8 cellular contexts compared by ENCODE assay signal in the genomic region with DNA sequence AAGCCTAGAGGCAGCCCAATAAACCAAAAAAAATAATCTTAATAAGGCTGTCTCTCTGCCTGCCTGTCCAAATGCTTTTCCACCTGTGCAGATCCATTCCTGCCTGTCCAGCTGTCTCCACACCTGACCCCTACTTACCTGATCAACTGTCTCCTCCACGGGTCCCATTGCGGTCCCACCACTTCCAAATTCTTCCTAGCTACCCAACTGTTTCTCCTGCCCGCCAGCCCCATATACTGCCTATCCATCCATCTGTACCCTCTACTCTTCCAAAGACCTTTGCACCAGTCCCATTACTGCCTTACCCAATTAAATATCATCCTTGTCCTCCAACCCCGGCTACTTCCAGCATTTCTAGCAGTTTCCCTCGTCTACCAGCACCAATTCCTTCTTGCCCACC. TPM values are rescaled to one million over a fixed set of nuclear protein-coding genes. Genes with fewer than 3 reads are reported as not detected.
"Had no signal": no experiment of that assay in that cellular context is flagged by ENCODE, and none has a peak within 500 bp of the region (broad histone marks: within the 10 kb centered on the region; RNA-seq: fewer than 3 reads in every experiment).

No MANE protein-coding gene starts in this region.

- ATAC-seq: GM23338 had no signal

- DNase-seq: H9, HCEC 1CT, KBM-7 had no signal

- H3K27me3 Mint-ChIP-seq: IgD-negative memory B cell had no signal

- H3K4me1 Mint-ChIP-seq: GM23338, H9, IgD-negative memory B cell had no signal

- H3K4me3 ChIP-seq: GM23338 had no signal

- H3K27ac Mint-ChIP-seq: GM23338, IgD-negative memory B cell had no signal

- H3K9me3 Mint-ChIP-seq: GM23338, H9, IgD-negative memory B cell had no signal

- H3K4me3 Mint-ChIP-seq: GM23338, H9, IgD-negative memory B cell had no signal

RNA-seq across cellular contexts. Expression of a gene that starts 39.4 kb away (rescaled TPM):
- total RNA-seq: GM23338, H1, H9, HepG2, HT-29 had no signal
